ENCODE assay signal across 8 cellular contexts in genomic region chr21:43645414-43645891, GRCh38. TPM values are rescaled to one million over a fixed set of nuclear protein-coding genes. Genes with fewer than 3 reads are reported as not detected.
DNase-seq lines count a peak whose midpoint lies in the region; ATAC-seq and TF ChIP-seq lines count a peak whose summit lies in the region.

No MANE protein-coding gene starts in this region.

- peak overlapping the region; percentile 61 for H2BK120ac ChIP-seq in mesenchymal stem cell (ENCODE audit: low read depth, low read length)

- H3K4me1 Mint-ChIP-seq in effector memory CD8-positive, alpha-beta T cell (ENCODE audit: low read depth in 2 of 2), result peaks cover 4 to 6% of the 10 kb centered on the region in 2 donors

- no peak overlapping the region for H2AFZ ChIP-seq in mesenchymal stem cell (ENCODE audit: low read depth, low read length)

- H3K4me1 ChIP-seq in RWPE2 (ENCODE audit: insufficient read depth, poor library complexity, severe bottlenecking), result peaks cover 23% of the 10 kb centered on the region
- peaks cover 4% of the 10 kb centered on the region for H3K4me1 ChIP-seq in mesenchymal stem cell (ENCODE audit: control insufficient read depth, insufficient read depth, low read depth, low read length)

- H3K36me3 Mint-ChIP-seq in effector memory CD8-positive, alpha-beta T cell (ENCODE audit: insufficient read depth), result no peaks in the 10 kb centered on the region

- peak; percentile 71 for TF ChIP-seq CTCF in RWPE2 (IDR thresholded peaks at IDR 0.05; ENCODE audit: poor library complexity, severe bottlenecking)

- no peak overlapping the region for H3K27ac Mint-ChIP-seq in effector memory CD8-positive, alpha-beta T cell

- peaks cover 11 to 14% of the 10 kb centered on the region in 2 donors for H3K27me3 Mint-ChIP-seq in effector memory CD8-positive, alpha-beta T cell

- H3K36me3 ChIP-seq in RWPE2 (ENCODE audit: low read depth) (no peaks in the 10 kb centered on the region), mesenchymal stem cell (ENCODE audit: control insufficient read depth in 1 of 2, insufficient read depth in 2 of 2, low read depth in 1 of 2, low read length in 2 of 2) (no peaks in the 10 kb centered on the region)

- no peak overlapping the region for H2BK15ac ChIP-seq in mesenchymal stem cell (ENCODE audit: low read depth, poor library complexity, severe bottlenecking)

- ATAC-seq in RWPE2 (ENCODE audit: low read depth), result peak; percentile 70
- peak; percentile 27 for ATAC-seq in effector memory CD8-positive, alpha-beta T cell (replicated peaks)
- ATAC-seq in HG03280 (IDR thresholded peaks at IDR 0.05; ENCODE audit: unreplicated experiment), result no peak
- ATAC-seq in HG03095 (IDR thresholded peaks at IDR 0.05; ENCODE audit: unreplicated experiment), result no peak

- H3K4me3 ChIP-seq in RWPE2 (ENCODE audit: severe bottlenecking), result no peak overlapping the region
- peak overlapping the region in 1 of 2 experiments; percentile 60 for H3K4me3 ChIP-seq in mesenchymal stem cell (ENCODE audit: insufficient read depth in 1 of 2, low read depth in 1 of 2, low read length in 2 of 2)

- H3K27me3 ChIP-seq in RWPE2 (ENCODE audit: insufficient read depth, poor library complexity, severe bottlenecking), result no peaks in the 10 kb centered on the region
- no peaks in the 10 kb centered on the region for H3K27me3 ChIP-seq in mesenchymal stem cell (ENCODE audit: control insufficient read depth in 1 of 2, insufficient read depth in 1 of 2, low read length in 2 of 2)

- H3K79me1 ChIP-seq in mesenchymal stem cell (replicated peaks; ENCODE audit: low read length, poor library complexity, severe bottlenecking), result no peaks in the 10 kb centered on the region

- peak overlapping the region in 1 of 2 experiments; percentile 54 for H2BK12ac ChIP-seq in mesenchymal stem cell (ENCODE audit: low read length in 2 of 2)

- no peaks in the 10 kb centered on the region for H3K9me3 Mint-ChIP-seq in effector memory CD8-positive, alpha-beta T cell

- H3K18ac ChIP-seq in mesenchymal stem cell (ENCODE audit: low read depth in 1 of 2, low read length in 2 of 2), result peak overlapping the region; percentile 22 to 92

- no peak overlapping the region for H4K91ac ChIP-seq in mesenchymal stem cell (ENCODE audit: low read length)

- H3K4me2 ChIP-seq in mesenchymal stem cell (ENCODE audit: low read length, poor library complexity, severe bottlenecking), result no peak overlapping the region

- 5% methylated on average over 6 of the region's 7 CpGs for WGBS in mesenchymal stem cell

- H3K23ac ChIP-seq in mesenchymal stem cell (ENCODE audit: low read length in 2 of 2), result no peak overlapping the region

- peak overlapping the region; percentile 97 for H2AK5ac ChIP-seq in mesenchymal stem cell (ENCODE audit: low read length, severe bottlenecking)

- no peaks in the 10 kb centered on the region for H3K9me3 ChIP-seq in RWPE2 (ENCODE audit: severe bottlenecking)
- H3K9me3 ChIP-seq in mesenchymal stem cell (ENCODE audit: control insufficient read depth, low read length), result no peaks in the 10 kb centered on the region

- H3K9ac ChIP-seq in mesenchymal stem cell (ENCODE audit: low read length), result peak overlapping the region; percentile 83

- H4K8ac ChIP-seq in mesenchymal stem cell (ENCODE audit: low read length), result no peak overlapping the region

- peak overlapping the region; percentile 89 for H2BK5ac ChIP-seq in mesenchymal stem cell (ENCODE audit: low read depth, low read length, poor library complexity, severe bottlenecking)

- no peak overlapping the region for H3K14ac ChIP-seq in mesenchymal stem cell (ENCODE audit: low read length in 2 of 2)

- H3K4ac ChIP-seq in mesenchymal stem cell (ENCODE audit: low read depth in 1 of 2, low read length in 2 of 2), result no peak overlapping the region

- H3K27ac ChIP-seq in RWPE2 (ENCODE audit: poor library complexity, severe bottlenecking) (peak overlapping the region; percentile 84), mesenchymal stem cell (ENCODE audit: low read length, poor library complexity, severe bottlenecking) (peak overlapping the region; percentile 12)

- peak; percentile 78 for DNase-seq in Daoy (ENCODE audit: low read depth)
- peak; percentile 57 for DNase-seq in HT-29 (ENCODE audit: low spot score)
- no peak for DNase-seq in RWPE2 (ENCODE audit: low spot score)
- no peak for DNase-seq in effector memory CD8-positive, alpha-beta T cell
- DNase-seq in mesenchymal stem cell, result peak; percentile 92
- DNase-seq in ureter (ENCODE audit: low spot score), result peak; percentile 63

- H3K4me3 Mint-ChIP-seq in effector memory CD8-positive, alpha-beta T cell, result no peak overlapping the region

RNA-seq across cellular contexts. Expression of gene HSF2BP, which starts 13.8 kb away (rescaled TPM):
- total RNA-seq in Daoy (2014; rRNA removed; shearing (Covaris generic)), result 2.7 and 3.5 TPM in 2 replicates
- 0.13 and 0.56 TPM in 2 replicates for total RNA-seq in HT-29 (2014; rRNA removed; shearing (Covaris generic))
- 1.0 TPM for polyA plus RNA-seq in mesenchymal stem cell (2013, experiment 1 of 2)
- polyA plus RNA-seq in mesenchymal stem cell (2013, experiment 2 of 2), result 0.82 TPM
- 2.0 TPM for total RNA-seq in ureter

RNA-seq across cellular contexts. Expression of gene RRP1B, which starts 13.9 kb away (rescaled TPM):
- 45.9 and 46.7 TPM in 2 replicates for total RNA-seq in Daoy (2014; rRNA removed; shearing (Covaris generic))
- total RNA-seq in HT-29 (2014; rRNA removed; shearing (Covaris generic)), result 19.4 and 20.0 TPM in 2 replicates
- polyA plus RNA-seq in mesenchymal stem cell (2013, experiment 1 of 2), result 15.6 TPM
- polyA plus RNA-seq in mesenchymal stem cell (2013, experiment 2 of 2), result 15.9 TPM
- 22.5 TPM for total RNA-seq in ureter

Comparison
In these comparisons a context has a peak if more than half of its experiments do, and no peak if none do; other contexts are left out.
1. DNase-seq: peak in Daoy (single experiment), HT-29 (single experiment), mesenchymal stem cell (single experiment) and ureter (single experiment); none in RWPE2 (single experiment) and effector memory CD8-positive, alpha-beta T cell (0 of 3).
2. ATAC-seq: peak in RWPE2 (single experiment) and effector memory CD8-positive, alpha-beta T cell (single experiment); none in HG03280 (single experiment) and HG03095 (single experiment).